9 cellular contexts compared by ENCODE assay signal in the genomic region with DNA sequence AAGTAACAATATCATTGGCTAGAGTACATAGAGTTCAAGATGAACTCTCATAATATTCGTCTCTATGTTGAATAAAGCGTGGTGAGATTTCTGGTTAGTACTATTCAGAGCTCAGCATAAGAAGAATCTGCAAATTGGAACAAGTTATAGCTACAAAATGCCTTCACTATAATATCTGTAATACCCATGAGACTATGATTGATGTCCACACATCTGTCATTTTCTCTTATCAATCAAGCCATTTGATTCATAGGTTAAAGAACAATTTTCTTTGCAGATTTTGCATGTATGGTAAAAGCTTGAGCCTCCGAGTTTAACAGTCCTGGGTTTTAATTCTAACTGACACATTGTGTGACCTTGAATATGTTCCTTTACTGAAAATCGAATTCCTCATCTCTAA. TPM values are rescaled to one million over a fixed set of nuclear protein-coding genes. Genes with fewer than 3 reads are reported as not detected.
DNase-seq lines count a peak whose midpoint lies in the region; ATAC-seq and TF ChIP-seq lines count a peak whose summit lies in the region.
"Had no signal": no experiment of that assay in that cellular context is flagged by ENCODE, and none has a peak within 500 bp of the region (broad histone marks: within the 10 kb centered on the region; RNA-seq: fewer than 3 reads in every experiment).

No MANE protein-coding gene starts in this region.

- no peak overlapping the region for H3K27ac ChIP-seq in HUES64 (ENCODE audit: low read depth, low read length)

- H3K36me3 ChIP-seq in HUES64 (ENCODE audit: insufficient read depth, low read length): peaks cover 27% of the 10 kb centered on the region

- peaks cover 41% of the 10 kb centered on the region for H3K4me1 Mint-ChIP-seq in CD14-positive monocyte
- H3K4me1 Mint-ChIP-seq in MCF 10A (ENCODE audit: insufficient read depth, unreplicated experiment): peaks cover 20% of the 10 kb centered on the region
- H3K4me1 Mint-ChIP-seq in naive B cell: peaks cover 30 to 39% (median 35%) of the 10 kb centered on the region in 3 donors

- H3K27me3 ChIP-seq in HUES64 (ENCODE audit: insufficient read depth, low read length): no peaks in the 10 kb centered on the region

- H3K4me3 Mint-ChIP-seq in CD14-positive monocyte: peak overlapping the region; percentile 90 to 93
- peak overlapping the region; percentile 91 for H3K4me3 Mint-ChIP-seq in MCF 10A (ENCODE audit: unreplicated experiment)
- peak overlapping the region; percentile 55 to 96 (median 94) for H3K4me3 Mint-ChIP-seq in naive B cell

- ATAC-seq in naive B cell (ENCODE audit: low read depth in 2 of 2) (no peak), HG03196 (IDR thresholded peaks at IDR 0.05; ENCODE audit: unreplicated experiment) (no peak)

- POLR2A ChIA-PET in MCF 10A (lab: Yijun Ruan, JAX): interaction anchor here (0.6 to 6.4 kb wide), 18 partner anchors 9 to 462 kb away, joined by 3 to 139 read pairs (median 4); a partner anchor contains a TSS

- intact Hi-C loops in CD14-positive monocyte (cut with micrococcal nuclease): no loop called here
- intact Hi-C loops in MCF 10A (cut with micrococcal nuclease): no loop called here

- peaks cover 44% of the 10 kb centered on the region for H3K4me1 ChIP-seq in HUES64 (ENCODE audit: insufficient read depth, low read length)

- H3K27ac Mint-ChIP-seq in CD14-positive monocyte (no peak overlapping the region), MCF 10A (ENCODE audit: low read depth, unreplicated experiment) (peak overlapping the region; percentile 9), naive B cell (peak overlapping the region in 4 of 6 donors; percentile 54 to 92 (median 78))

- no peaks in the 10 kb centered on the region for H3K9me3 Mint-ChIP-seq in CD14-positive monocyte
- no peaks in the 10 kb centered on the region for H3K9me3 Mint-ChIP-seq in MCF 10A (ENCODE audit: unreplicated experiment)
- H3K9me3 Mint-ChIP-seq in naive B cell: no peaks in the 10 kb centered on the region

- no peaks in the 10 kb centered on the region for H3K27me3 Mint-ChIP-seq in CD14-positive monocyte (ENCODE audit: low read depth in 3 of 3)
- no peaks in the 10 kb centered on the region for H3K27me3 Mint-ChIP-seq in MCF 10A (ENCODE audit: insufficient read depth, unreplicated experiment)
- H3K27me3 Mint-ChIP-seq in naive B cell: no peaks in the 10 kb centered on the region

- BruUV-seq in MCF 10A (replicated peaks; lab: Mats Ljungman, UMichigan): no TSS peak

- H3K36me3 Mint-ChIP-seq in CD14-positive monocyte: peaks cover 9 to 10% of the 10 kb centered on the region in 2 donors
- H3K36me3 Mint-ChIP-seq in MCF 10A (ENCODE audit: insufficient read depth, unreplicated experiment): peaks cover 7% of the 10 kb centered on the region
- H3K36me3 Mint-ChIP-seq in naive B cell: no peaks in the 10 kb centered on the region

- peak overlapping the region; percentile 85 for H3K4me3 ChIP-seq in HUES64 (ENCODE audit: low read length)

- DNase-seq in CD14-positive monocyte (ENCODE audit: low spot score): no peak
- no peak for DNase-seq in MCF 10A (ENCODE audit: unreplicated experiment)
- no peak for DNase-seq in naive B cell
- DNase-seq in MV-4-11 (lab: John Stamatoyannopoulos, UW): no peak
- DNase-seq in effector CD4-positive, alpha-beta T cell: no peak
- no peak for DNase-seq in NCI-H2029 (lab: John Stamatoyannopoulos, UW)
- DNase-seq: NCI-H748 treated with DMSO at 0.1 percent for 48 hours had no signal

- no peaks in the 10 kb centered on the region for H3K9me3 ChIP-seq in HUES64 (ENCODE audit: insufficient read depth, low read depth, low read length)

- TF ChIP-seq CTCF in CD14-positive monocyte (IDR thresholded peaks at IDR 0.05) (no peak), MCF 10A (IDR thresholded peaks at IDR 0.05; ENCODE audit: unreplicated experiment) (no peak)

- CTCF ChIA-PET in MCF 10A (lab: Yijun Ruan, JAX): interaction anchor here (0.7 to 2.3 kb wide), 2 partner anchors 22 to 472 kb away, joined by 5 to 7 read pairs; no protein-coding TSS in a partner anchor

- 75% methylated on average over 4 of the region's 4 CpGs for WGBS in HUES64

- H3K9ac ChIP-seq in HUES64 (ENCODE audit: low read depth, low read length): peak overlapping the region; percentile 97

RNA-seq across cellular contexts. Expression of a gene that starts 1.4 kb away (rescaled TPM):
- polyA plus RNA-seq in CD14-positive monocyte (1 to 10 TPM; 2.5 to 3.0 TPM), naive B cell (ENCODE audit: low read depth in 6 of 6) (1 to 10 TPM; 1.1 to 7.0 (median 2.4) TPM)
- polyA plus RNA-seq in HUES64 (2013, experiment 1 of 2): 14.5 TPM
- polyA plus RNA-seq in HUES64 (2013, experiment 2 of 2): 13.4 TPM
- total RNA-seq in MCF 10A (2022): 24.6 and 29.6 TPM in 2 replicates

RNA-seq across cellular contexts. Expression of a gene that starts 1.6 kb away (rescaled TPM):
- polyA plus RNA-seq in CD14-positive monocyte: under 1 TPM; 0.30 to 0.37 TPM
- 33.7 TPM for polyA plus RNA-seq in HUES64 (2013, experiment 1 of 2)
- 38.7 TPM for polyA plus RNA-seq in HUES64 (2013, experiment 2 of 2)
- 5.8 and 6.5 TPM in 2 replicates for total RNA-seq in MCF 10A (2022)
- polyA plus RNA-seq in naive B cell (ENCODE audit: low read depth in 6 of 6): 1 to 10 TPM in 5 of 6 donors, not detected in 1; 2.5 to 5.4 (median 3.1) TPM

RNA-seq across cellular contexts. Expression of a gene that starts 23.0 kb away (rescaled TPM):
- polyA plus RNA-seq in CD14-positive monocyte (10 to 100 TPM; 44.8 to 67.8 TPM), naive B cell (ENCODE audit: low read depth in 6 of 6) (100 to 1,000 TPM; 104 to 140 (median 117) TPM)
- polyA plus RNA-seq in HUES64 (2013, experiment 1 of 2): 91.9 TPM
- 96.6 TPM for polyA plus RNA-seq in HUES64 (2013, experiment 2 of 2)
- 118 and 123 TPM in 2 replicates for total RNA-seq in MCF 10A (2022)

Comparison
In these comparisons a context has a peak if more than half of its experiments do, and no peak if none do; other contexts are left out.
1. H3K27ac Mint-ChIP-seq: peak in MCF 10A (single experiment) and naive B cell (4 of 6); none in CD14-positive monocyte (0 of 7).
2. Peak in every context shown above with its lines, with median percentiles within 50 percentile points of each other: H3K4me3 Mint-ChIP-seq.